In the genomic region with DNA sequence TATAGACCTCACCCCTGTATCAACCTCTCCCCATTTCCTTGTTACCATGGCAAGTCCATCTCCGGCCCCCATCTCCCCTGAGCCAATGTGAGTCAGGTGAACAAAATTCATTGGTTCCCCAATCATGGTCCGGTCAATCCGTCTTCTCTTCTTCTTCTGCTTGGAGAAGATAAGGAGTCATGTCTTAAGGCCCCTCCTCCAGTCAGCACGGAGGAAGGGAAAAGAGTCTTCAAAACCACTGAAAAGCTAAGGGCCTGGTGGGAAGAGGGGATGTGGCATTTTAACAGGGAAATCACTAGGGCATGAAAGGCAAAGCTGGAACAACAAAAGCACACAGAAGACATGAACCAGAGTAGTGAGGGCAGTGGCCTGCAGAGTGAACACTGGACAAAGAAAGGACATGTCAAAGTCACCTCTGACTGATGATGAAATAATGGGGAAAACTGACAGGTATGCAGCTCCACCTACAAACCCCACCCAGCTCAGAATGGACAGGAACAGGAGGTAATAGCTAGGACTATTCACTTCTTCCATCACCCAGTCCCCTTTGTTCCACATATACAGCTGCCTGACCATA, we compare ENCODE assay signal across 11 cellular contexts. TPM values are rescaled to one million over a fixed set of nuclear protein-coding genes. Genes with fewer than 3 reads are reported as not detected.
DNase-seq lines count a peak whose midpoint lies in the region; ATAC-seq and TF ChIP-seq lines count a peak whose summit lies in the region.
"Had no signal": no experiment of that assay in that cellular context is flagged by ENCODE, and none has a peak within 500 bp of the region (broad histone marks: within the 10 kb centered on the region; RNA-seq: fewer than 3 reads in every experiment).

No MANE protein-coding gene starts in this region.

- peak in 1 of 2 donors; percentile 30 for TF ChIP-seq POLR2A in Peyer's patch (IDR thresholded peaks at IDR 0.05)

- no peak for TF ChIP-seq CTCF in CD4-positive, alpha-beta T cell (IDR thresholded peaks at IDR 0.05)
- TF ChIP-seq CTCF in Peyer's patch (IDR thresholded peaks at IDR 0.05) (no peak), endothelial cell (IDR thresholded peaks at IDR 0.05; ENCODE audit: unreplicated experiment) (no peak), osteocyte (IDR thresholded peaks at IDR 0.05) (no peak)

- CTCF ChIA-PET in CD4-positive, alpha-beta T cell (lab: Charles Lee): interaction anchor here (0.9 to 2.3 kb wide), 4 partner anchors 28 to 49 kb away, joined by 4 to 10 read pairs (median 6); no protein-coding TSS in a partner anchor

- H3K36me3 ChIP-seq in Peyer's patch: peaks cover 0 to 45% (median 5%) of the 10 kb centered on the region in 3 donors

- no peak for DNase-seq in CD4-positive, alpha-beta T cell
- no peak for DNase-seq in Peyer's patch
- DNase-seq in endothelial cell (ENCODE audit: low spot score): no peak
- DNase-seq in osteocyte (ENCODE audit: extremely low spot score, unreplicated experiment): no peak
- DNase-seq in stimulated activated CD4-positive, alpha-beta T cell treated with anti-CD3 and anti-CD28 coated beads, Interleukin-4, amount 100 ng/mL, for 4 hours: no peak
- DNase-seq in NCI-H146 (lab: John Stamatoyannopoulos, UW): no peak
- DNase-seq in COR-L47 (lab: John Stamatoyannopoulos, UW): no peak
- no peak for DNase-seq in hypothalamus (lab: John Stamatoyannopoulos, UW)
- DNase-seq: body of pancreas, DMS79, kidney glomerular epithelial cell had no signal

- H3K27me3 ChIP-seq in CD4-positive, alpha-beta T cell (ENCODE audit: control insufficient read depth, insufficient read depth, low read length): no peaks in the 10 kb centered on the region
- H3K27me3 ChIP-seq in Peyer's patch: no peaks in the 10 kb centered on the region
- H3K27me3 ChIP-seq: body of pancreas had no signal

- peaks cover 0 to 33% (median 16%) of the 10 kb centered on the region in 4 donors for H3K4me1 ChIP-seq in Peyer's patch

- intact Hi-C loops in CD4-positive, alpha-beta T cell (cut with DNase I, micrococcal nuclease): no loop called here

- peak overlapping the region; percentile 93 for H3K27ac ChIP-seq in CD4-positive, alpha-beta T cell (ENCODE audit: low read depth, low read length)
- peak overlapping the region; percentile 94 to 96 (median 96) for H3K27ac ChIP-seq in Peyer's patch

- ATAC-seq in CD4-positive, alpha-beta T cell (ENCODE audit: poor library complexity): no peak
- ATAC-seq: body of pancreas had no signal

- peaks cover 96% of the 10 kb centered on the region for H3K36me3 Mint-ChIP-seq in CD4-positive, alpha-beta T cell (ENCODE audit: low read depth)
- H3K36me3 Mint-ChIP-seq in endothelial cell (ENCODE audit: low read depth, unreplicated experiment) (peaks cover 43% of the 10 kb centered on the region), osteocyte (ENCODE audit: unreplicated experiment) (peaks cover 26% of the 10 kb centered on the region)

- H3K27me3 Mint-ChIP-seq in CD4-positive, alpha-beta T cell: no peaks in the 10 kb centered on the region
- H3K27me3 Mint-ChIP-seq in endothelial cell (ENCODE audit: unreplicated experiment) (peaks cover 8% of the 10 kb centered on the region), osteocyte (ENCODE audit: unreplicated experiment) (no peaks in the 10 kb centered on the region)

- peak overlapping the region in 1 of 4 donors; percentile 72 for H3K4me3 ChIP-seq in Peyer's patch
- H3K4me3 ChIP-seq: body of pancreas had no signal

- H3K4me3 Mint-ChIP-seq in CD4-positive, alpha-beta T cell: peak overlapping the region; percentile 97
- peak overlapping the region; percentile 28 for H3K4me3 Mint-ChIP-seq in endothelial cell (ENCODE audit: unreplicated experiment)
- H3K4me3 Mint-ChIP-seq in osteocyte (ENCODE audit: unreplicated experiment): no peak overlapping the region

- POLR2A ChIA-PET in CD4-positive, alpha-beta T cell (lab: Charles Lee): interaction anchor here (0.6 to 7.7 kb wide), 9 partner anchors 8 to 691 kb away, joined by 3 to 78 read pairs (median 7); a partner anchor contains a TSS

- H3K9me3 ChIP-seq in CD4-positive, alpha-beta T cell (ENCODE audit: control insufficient read depth, low read length): no peaks in the 10 kb centered on the region
- no peaks in the 10 kb centered on the region for H3K9me3 ChIP-seq in Peyer's patch
- H3K9me3 ChIP-seq: body of pancreas had no signal

- peaks cover 72% of the 10 kb centered on the region for H3K4me1 Mint-ChIP-seq in CD4-positive, alpha-beta T cell (ENCODE audit: low read depth)
- H3K4me1 Mint-ChIP-seq in endothelial cell (ENCODE audit: unreplicated experiment) (peaks cover 39% of the 10 kb centered on the region), osteocyte (ENCODE audit: unreplicated experiment) (peaks cover 27% of the 10 kb centered on the region)

- no peaks in the 10 kb centered on the region for H3K9me3 Mint-ChIP-seq in CD4-positive, alpha-beta T cell
- H3K9me3 Mint-ChIP-seq in endothelial cell (ENCODE audit: unreplicated experiment): no peaks in the 10 kb centered on the region
- H3K9me3 Mint-ChIP-seq in osteocyte (ENCODE audit: unreplicated experiment): no peaks in the 10 kb centered on the region

- H3K27ac Mint-ChIP-seq in CD4-positive, alpha-beta T cell: peak overlapping the region; percentile 90
- peak overlapping the region; percentile 70 for H3K27ac Mint-ChIP-seq in endothelial cell (ENCODE audit: unreplicated experiment)
- peak overlapping the region; percentile 1 for H3K27ac Mint-ChIP-seq in osteocyte (ENCODE audit: unreplicated experiment)

RNA-seq across cellular contexts. Expression of a gene that starts 4.4 kb away (rescaled TPM):
- 100 to 1,000 TPM; 401 to 404 TPM for total RNA-seq in CD4-positive, alpha-beta T cell
- total RNA-seq in Peyer's patch (10 to 100 TPM; 48.6 to 87.5 (median 58.6) TPM), endothelial cell (ENCODE audit: unreplicated experiment) (180 TPM), osteocyte (67.1 and 69.9 TPM in 2 replicates)

RNA-seq across cellular contexts. Expression of a gene that starts 5.1 kb away (rescaled TPM):
- total RNA-seq in CD4-positive, alpha-beta T cell: 1 to 10 TPM; 2.8 to 2.9 TPM
- total RNA-seq in Peyer's patch (under 1 TPM in 2 of 4 donors, not detected in 2; 0.27 to 0.95 TPM), endothelial cell (ENCODE audit: unreplicated experiment) (27.8 TPM), osteocyte (21.0 and 22.1 TPM in 2 replicates)

RNA-seq across cellular contexts. Expression of a gene that starts 7.5 kb away (rescaled TPM):
- 1 to 10 TPM in 1 of 2 experiments, under 1 TPM in 1; 0.58 to 1.2 TPM for total RNA-seq in CD4-positive, alpha-beta T cell
- total RNA-seq in Peyer's patch (1 to 10 TPM in 3 of 4 donors, not detected in 1; 1.3 to 2.5 (median 1.4) TPM), endothelial cell (ENCODE audit: unreplicated experiment) (1.0 TPM), osteocyte (4.7 and 5.2 TPM in 2 replicates)

RNA-seq across cellular contexts. Expression of a gene that starts 15.5 kb away (rescaled TPM):
- total RNA-seq in CD4-positive, alpha-beta T cell: 10 to 100 TPM; 23.7 to 25.5 TPM
- total RNA-seq in Peyer's patch (10 to 100 TPM in 3 of 4 donors, 1 to 10 TPM in 1; 7.9 to 32.2 (median 15.8) TPM), endothelial cell (ENCODE audit: unreplicated experiment) (4.1 TPM), osteocyte (11.1 and 12.4 TPM in 2 replicates)

RNA-seq across cellular contexts. Expression of a gene that starts 18.7 kb away (rescaled TPM):
- under 1 TPM; 0.30 to 0.42 TPM for total RNA-seq in CD4-positive, alpha-beta T cell
- total RNA-seq in Peyer's patch: 1 to 10 TPM in 2 of 4 donors, under 1 TPM in 1, not detected in 1; 0.70 to 8.4 (median 3.6) TPM
- total RNA-seq in endothelial cell (ENCODE audit: unreplicated experiment): 1.5 TPM
- 0.55 and 0.81 TPM in 2 replicates for total RNA-seq in osteocyte

Comparison
In these comparisons a context has a peak if more than half of its experiments do, and no peak if none do; other contexts are left out.
1. H3K27ac Mint-ChIP-seq: peak in every context shown above with its lines; median percentile 90 in CD4-positive, alpha-beta T cell; 70 in endothelial cell; 1 in osteocyte.